ENCODE assay signal across 11 cellular contexts in genomic region chr1:173532237-173532636, GRCh38. TPM values are rescaled to one million over a fixed set of nuclear protein-coding genes. Genes with fewer than 3 reads are reported as not detected.
A peak's percentile ranks its signal among the peaks of the same experiment; 100 is the strongest.
DNase-seq lines count a peak whose midpoint lies in the region; ATAC-seq and TF ChIP-seq lines count a peak whose summit lies in the region.
"Had no signal": no experiment of that assay in that cellular context is flagged by ENCODE, and none has a peak within 500 bp of the region (broad histone marks: within the 10 kb centered on the region; RNA-seq: fewer than 3 reads in every experiment).

No MANE protein-coding gene starts in this region.

- TF ChIP-seq CTCF in hepatocyte (IDR thresholded peaks at IDR 0.05; ENCODE audit: poor library complexity) (no peak), uterus (IDR thresholded peaks at IDR 0.05) (no peak)

- DNase-seq in right cardiac atrium (no peak), Right ventricle myocardium superior (no peak), RPMI7951 (ENCODE audit: low read depth) (peak; percentile 32), hepatocyte (ENCODE audit: low spot score) (no peak), uterus (no peak), foreskin melanocyte (no peak)
- DNase-seq: activated CD4-positive, alpha-beta T cell treated with anti-CD3 and anti-CD28 coated beads for 1 hour; NCI-H1105; transverse colon had no signal

- H3K4me3 ChIP-seq in right cardiac atrium (ENCODE audit: low read length) (peak overlapping the region; percentile 28), hepatocyte (no peak overlapping the region), uterus (peak overlapping the region in 1 of 2 donors; percentile 0)
- H3K4me3 ChIP-seq: transverse colon had no signal

- peaks cover 3% of the 10 kb centered on the region for H3K4me1 ChIP-seq in right cardiac atrium (ENCODE audit: control insufficient read depth, insufficient read depth, low read length)
- H3K4me1 ChIP-seq in hepatocyte (ENCODE audit: insufficient read depth) = no peaks in the 10 kb centered on the region
- H3K4me1 ChIP-seq in uterus = no peaks in the 10 kb centered on the region
- H3K4me1 ChIP-seq: transverse colon had no signal

- H3K27me3 ChIP-seq in right cardiac atrium (ENCODE audit: control insufficient read depth, insufficient read depth) (no peaks in the 10 kb centered on the region), hepatocyte (no peaks in the 10 kb centered on the region), uterus (no peaks in the 10 kb centered on the region)
- H3K27me3 ChIP-seq: transverse colon had no signal

- intact Hi-C loops in right cardiac atrium (cut with DNase I) (no loop called here), Right ventricle myocardium superior (cut with DNase I) (no loop called here), uterus (cut with DNase I; ENCODE audit: low total_unique reads) (no loop called here)

- no peak overlapping the region for H3K4me2 ChIP-seq in hepatocyte

- no peaks in the 10 kb centered on the region for H4K20me1 ChIP-seq in hepatocyte (ENCODE audit: insufficient read depth, poor library complexity, severe bottlenecking)

- no peaks in the 10 kb centered on the region for H3K36me3 ChIP-seq in hepatocyte (replicated peaks; ENCODE audit: insufficient read depth, low read depth)
- H3K36me3 ChIP-seq in uterus = no peaks in the 10 kb centered on the region
- H3K36me3 ChIP-seq: transverse colon had no signal

- H3K9me2 ChIP-seq in hepatocyte (replicated peaks; ENCODE audit: insufficient read depth) = no peaks in the 10 kb centered on the region

- H3K9me3 ChIP-seq in right cardiac atrium (ENCODE audit: control insufficient read depth, low read length) = no peaks in the 10 kb centered on the region
- H3K9me3 ChIP-seq in hepatocyte (ENCODE audit: low read depth) = no peaks in the 10 kb centered on the region
- no peaks in the 10 kb centered on the region for H3K9me3 ChIP-seq in uterus
- H3K9me3 ChIP-seq: transverse colon had no signal

- H3K27ac ChIP-seq in right cardiac atrium (ENCODE audit: low read length) = no peak overlapping the region
- no peak overlapping the region for H3K27ac ChIP-seq in hepatocyte
- peak overlapping the region; percentile 19 to 36 for H3K27ac ChIP-seq in uterus
- H3K27ac ChIP-seq: transverse colon had no signal

- H3K79me2 ChIP-seq in hepatocyte = no peaks in the 10 kb centered on the region

- ATAC-seq in right cardiac atrium = no peak
- ATAC-seq in Right ventricle myocardium superior (ENCODE audit: poor library complexity) = no peak
- no peak for ATAC-seq in GM19463 (IDR thresholded peaks at IDR 0.05; ENCODE audit: unreplicated experiment)
- no peak for ATAC-seq in HG03354 (IDR thresholded peaks at IDR 0.05; ENCODE audit: poor library complexity, severe bottlenecking, unreplicated experiment)

- no peak for TF ChIP-seq POLR2A in uterus (IDR thresholded peaks at IDR 0.05)

- peak overlapping the region; percentile 25 for H2AFZ ChIP-seq in hepatocyte

RNA-seq across cellular contexts. Expression of gene PRDX6, which starts 55.1 kb away (rescaled TPM):
- total RNA-seq in right cardiac atrium (100 to 1,000 TPM; 638 to 760 (median 675) TPM), Right ventricle myocardium superior (539 TPM), hepatocyte (350 and 371 TPM in 2 replicates), uterus (100 to 1,000 TPM in 3 of 4 donors, 10 to 100 TPM in 1; 51.2 to 218 (median 144) TPM)
- polyA plus RNA-seq in right cardiac atrium (756 TPM), hepatocyte (400 and 401 TPM in 2 replicates)
- 317 and 355 TPM in 2 replicates for total RNA-seq in RPMI7951 (2014; rRNA removed; shearing (Covaris generic))

Comparison
In these comparisons a context has a peak if more than half of its experiments do, and no peak if none do; other contexts are left out.
1. H3K27ac ChIP-seq: peak in uterus (2 of 2); none in right cardiac atrium (single experiment) and hepatocyte (single experiment).